Comparison of ENCODE assay signal across 9 cellular contexts in genomic region chr1:11729498-11730428, GRCh38. TPM values are rescaled to one million over a fixed set of nuclear protein-coding genes. Genes with fewer than 3 reads are reported as not detected.
DNase-seq lines count a peak whose midpoint lies in the region; ATAC-seq, FAIRE-seq and TF ChIP-seq lines count a peak whose summit lies in the region.
"Had no signal": no experiment of that assay in that cellular context is flagged by ENCODE, and none has a peak within 500 bp of the region (broad histone marks: within the 10 kb centered on the region; RNA-seq: fewer than 3 reads in every experiment).

No MANE protein-coding gene starts in this region.

- H3K9ac ChIP-seq in HepG2 (ENCODE audit: insufficient read depth, low read depth, low read length), result peak overlapping the region; percentile 5; the same call in 1 of the 2 replicates

- no TSS peak for BruUV-seq in HepG2 (replicated peaks; lab: Mats Ljungman, UMichigan)

- no peak for TF ChIP-seq POLR2A in HepG2 (IDR thresholded peaks at IDR 0.05; ENCODE audit: insufficient read depth in 1 of 2, low read depth in 2 of 2, low read length in 2 of 2)

- H3K4me1 Mint-ChIP-seq in stimulated activated naive CD8-positive, alpha-beta T cell treated with anti-CD3 and anti-CD28 coated beads, Interleukin-15, Interleukin-2, amounts not matched to agents 100 ng/mL and 50 ng/mL, for 24 hours (ENCODE audit: low read depth), result peaks cover 50% of the 10 kb centered on the region
- H3K4me1 Mint-ChIP-seq in WTC11, result peaks cover 49% of the 10 kb centered on the region

- no peaks in the 10 kb centered on the region for H3K36me3 Mint-ChIP-seq in stimulated activated naive CD8-positive, alpha-beta T cell treated with anti-CD3 and anti-CD28 coated beads, Interleukin-15, Interleukin-2, amounts not matched to agents 100 ng/mL and 50 ng/mL, for 24 hours (ENCODE audit: low read depth)
- H3K36me3 Mint-ChIP-seq in WTC11, result no peaks in the 10 kb centered on the region

- no peak overlapping the region for H3K27ac ChIP-seq in HepG2 (ENCODE audit: extremely low read length, insufficient read depth, low read length)

- H2AFZ ChIP-seq in HepG2 (ENCODE audit: low read length), result peak overlapping the region; percentile 52

- CTCF ChIA-PET in WTC11 (lab: Charles Lee) (interaction anchor here (1.2 to 1.6 kb wide), 3 partner anchors 10 to 66 kb away, joined by 3 to 7 read pairs (median 3); partner anchors contain the start of gene FBXO6), HepG2 (lab: Yijun Ruan, JAX; ENCODE audit: low intra/inter-chr PET ratio, low total read pairs) (no interaction called here)

- no peaks in the 10 kb centered on the region for H3K9me3 Mint-ChIP-seq in stimulated activated naive CD8-positive, alpha-beta T cell treated with anti-CD3 and anti-CD28 coated beads, Interleukin-15, Interleukin-2, amounts not matched to agents 100 ng/mL and 50 ng/mL, for 24 hours
- no peaks in the 10 kb centered on the region for H3K9me3 Mint-ChIP-seq in WTC11

- no peak for FAIRE-seq in HepG2 (lab: Jason Lieb, UNC)

- H3K4me2 ChIP-seq in HepG2 (ENCODE audit: low read depth, low read length), result peak overlapping the region; percentile 64

- TF ChIP-seq RAD21 in HepG2 (CRISPR knock-in tag; IDR thresholded peaks at IDR 0.05), result no peak

- ATAC-seq in stimulated activated naive CD8-positive, alpha-beta T cell treated with anti-CD3 and anti-CD28 coated beads, Interleukin-15, Interleukin-2, amounts not matched to agents 100 U/mL and 50 U/mL, for 24 hours, result no peak
- no peak for ATAC-seq in WTC11
- peak; percentile 57 for ATAC-seq in HepG2
- no peak for ATAC-seq in GM21825 (IDR thresholded peaks at IDR 0.05; ENCODE audit: unreplicated experiment)
- no peak for ATAC-seq in HG02623 (IDR thresholded peaks at IDR 0.05; ENCODE audit: unreplicated experiment)
- no peak for ATAC-seq in HG03439 (IDR thresholded peaks at IDR 0.05; ENCODE audit: unreplicated experiment)

- TF ChIP-seq CTCF in WTC11 (IDR thresholded peaks at IDR 0.05) (no peak), HepG2 (CRISPR knock-in tag; IDR thresholded peaks at IDR 0.05) (no peak)

- in situ Hi-C loops in HepG2 (cut with HindIII; ENCODE audit: extremely low pct_ligation_motif_present, low pct_unique_long_range_greater_than_20kb), result no loop called here

- intact Hi-C loops in HepG2 (cut with micrococcal nuclease; ENCODE audit: unreplicated experiment), result no loop called here

- H3K27me3 ChIP-seq in HepG2 (ENCODE audit: control insufficient read depth in 1 of 2, insufficient read depth in 2 of 2, low read length in 2 of 2), result peaks cover 2 to 23% of the 10 kb centered on the region in 2 experiments; a peak in 3 of 5 replicates

- H3K27me3 Mint-ChIP-seq in stimulated activated naive CD8-positive, alpha-beta T cell treated with anti-CD3 and anti-CD28 coated beads, Interleukin-15, Interleukin-2, amounts not matched to agents 100 ng/mL and 50 ng/mL, for 24 hours, result no peaks in the 10 kb centered on the region
- H3K27me3 Mint-ChIP-seq in WTC11 (ENCODE audit: low read depth), result no peaks in the 10 kb centered on the region

- H3K4me3 Mint-ChIP-seq in stimulated activated naive CD8-positive, alpha-beta T cell treated with anti-CD3 and anti-CD28 coated beads, Interleukin-15, Interleukin-2, amounts not matched to agents 100 ng/mL and 50 ng/mL, for 24 hours, result peak overlapping the region; percentile 71
- H3K4me3 Mint-ChIP-seq in WTC11, result no peak overlapping the region

- H3K36me3 ChIP-seq in HepG2 (replicated peaks in 1 of 2; ENCODE audit: control insufficient read depth in 1 of 2, insufficient read depth in 2 of 2, low read length in 2 of 2), result no peaks in the 10 kb centered on the region

- 32% methylated on average over 23 of the region's 26 CpGs for WGBS in HepG2 (ENCODE audit: low lambda C conversion rate)

- H3K27ac Mint-ChIP-seq in stimulated activated naive CD8-positive, alpha-beta T cell treated with anti-CD3 and anti-CD28 coated beads, Interleukin-15, Interleukin-2, amounts not matched to agents 100 ng/mL and 50 ng/mL, for 24 hours, result peak overlapping the region; percentile 68
- peak overlapping the region; percentile 55 for H3K27ac Mint-ChIP-seq in WTC11

- POLR2A ChIA-PET in WTC11 (lab: Charles Lee) (interaction anchor here (0.7 kb wide), 1 partner anchor 43 kb away, joined by 3 read pairs; no protein-coding TSS in a partner anchor), HepG2 (lab: Yijun Ruan, JAX) (no interaction called here)

- no peaks in the 10 kb centered on the region for H3K9me3 ChIP-seq in HepG2 (ENCODE audit: low read length)

- no peak for DNase-seq in stimulated activated naive CD8-positive, alpha-beta T cell treated with anti-CD3 and anti-CD28 coated beads, Interleukin-15, Interleukin-2, amounts not matched to agents 100 U/mL and 50 U/mL, for 24 hours
- DNase-seq in WTC11 (ENCODE audit: low spot score) (no peak), HepG2 (ENCODE audit: low spot score) (peak; percentile 23), GOT3 (lab: John Stamatoyannopoulos, UW) (no peak)

- H3K4me1 ChIP-seq in HepG2 (ENCODE audit: insufficient read depth, low read length), result peaks cover 45% of the 10 kb centered on the region

- no peaks in the 10 kb centered on the region for H4K20me1 ChIP-seq in HepG2 (ENCODE audit: insufficient read depth, low read length)

- H3K79me2 ChIP-seq in HepG2 (ENCODE audit: insufficient read depth, low read length), result no peaks in the 10 kb centered on the region

- H3K4me3 ChIP-seq in HepG2 (replicated peaks in 1 of 3; ENCODE audit: insufficient read depth in 1 of 3, low read depth in 2 of 3, low read length in 3 of 3), result peak overlapping the region in 1 of 3 experiments; percentile 29; a peak in 1 of 6 replicates

- TF ChIP-seq EP300 in HepG2 (IDR thresholded peaks at IDR 0.05; ENCODE audit: low read depth in 2 of 2, low read length in 2 of 2) (no peak), HepG2 (CRISPR knock-in tag; IDR thresholded peaks at IDR 0.05; ENCODE audit: borderline replicate concordance) (no peak)

RNA-seq across cellular contexts. Expression of gene AGTRAP, which starts 6.2 kb away (rescaled TPM):
- 81.6 to 102 TPM (median 101 TPM) in 3 replicates for total RNA-seq in WTC11 (2021)
- 15.7 and 32.0 TPM in 2 replicates for total RNA-seq in HepG2 (2016; rRNA removed; fragmentation: Illumina TruSeq; extraction: Trizol)
- 18.6 and 25.8 TPM in 2 replicates for total RNA-seq in HepG2 (2016; cell fraction: cytosol; rRNA removed; fragmentation: Illumina TruSeq; extraction: Trizol; ENCODE audit: low read depth)
- 15.6 and 33.2 TPM in 2 replicates for total RNA-seq in HepG2 (2016; cell fraction: insoluble cytoplasmic fraction; rRNA removed; fragmentation: Illumina TruSeq; extraction: Trizol)
- total RNA-seq in HepG2 (2016; cell fraction: membrane; rRNA removed; fragmentation: Illumina TruSeq; extraction: Trizol), result 23.1 and 27.7 TPM in 2 replicates
- 23.8 and 30.7 TPM in 2 replicates for total RNA-seq in HepG2 (2016; cell fraction: nucleus; rRNA removed; fragmentation: Illumina TruSeq; extraction: Trizol)
- polyA plus RNA-seq in HepG2 (2011; rRNA removed), result 28.3 and 35.4 TPM in 2 replicates
- 29.2 and 46.7 TPM in 2 replicates for polyA plus RNA-seq in HepG2 (2011; cell fraction: cytosol; rRNA removed)
- 39.3 TPM in 2 replicates for polyA plus RNA-seq in HepG2 (2011; cell fraction: nucleus; rRNA removed)
- polyA plus RNA-seq in HepG2 (2012), result 22.4 and 25.3 TPM in 2 replicates
- 25.0 and 27.3 TPM in 2 replicates for polyA plus RNA-seq in HepG2 (2016; cell fraction: cytosol; fragmentation: Illumina TruSeq; extraction: Trizol; ENCODE audit: low read depth)
- polyA plus RNA-seq in HepG2 (2016; cell fraction: insoluble cytoplasmic fraction; fragmentation: Illumina TruSeq; extraction: Trizol; ENCODE audit: low read depth), result 15.8 and 17.2 TPM in 2 replicates
- polyA plus RNA-seq in HepG2 (2016; cell fraction: membrane; fragmentation: Illumina TruSeq; extraction: Trizol; ENCODE audit: low read depth), result 26.4 and 29.2 TPM in 2 replicates
- 49.1 and 50.0 TPM in 2 replicates for polyA plus RNA-seq in HepG2 (2016; cell fraction: nucleus; fragmentation: Illumina TruSeq; extraction: Trizol; ENCODE audit: insufficient read depth, low read depth)
- 34.5 and 53.9 TPM in 2 replicates for polyA minus RNA-seq in HepG2 (2011; rRNA and poly(A)+ RNA removed; ENCODE audit: low replicate concordance)
- 15.4 and 16.0 TPM in 2 replicates for polyA minus RNA-seq in HepG2 (2011; cell fraction: cytosol; rRNA and poly(A)+ RNA removed)
- polyA minus RNA-seq in HepG2 (2011; cell fraction: nucleus; rRNA and poly(A)+ RNA removed), result 8.0 and 8.6 TPM in 2 replicates

RNA-seq across cellular contexts. Expression of gene C1orf167, which starts 32.2 kb away (rescaled TPM):
- 1.2 to 3.1 TPM (median 2.8 TPM) in 3 replicates for total RNA-seq in WTC11 (2021)
- total RNA-seq in HepG2 (2016; rRNA removed; fragmentation: Illumina TruSeq; extraction: Trizol), result not detected in 2 replicates
- not detected in 2 replicates for total RNA-seq in HepG2 (2016; cell fraction: cytosol; rRNA removed; fragmentation: Illumina TruSeq; extraction: Trizol; ENCODE audit: low read depth)
- not detected in 2 replicates for total RNA-seq in HepG2 (2016; cell fraction: insoluble cytoplasmic fraction; rRNA removed; fragmentation: Illumina TruSeq; extraction: Trizol)
- not detected in 2 replicates for total RNA-seq in HepG2 (2016; cell fraction: membrane; rRNA removed; fragmentation: Illumina TruSeq; extraction: Trizol)
- not detected in 2 replicates for total RNA-seq in HepG2 (2016; cell fraction: nucleus; rRNA removed; fragmentation: Illumina TruSeq; extraction: Trizol)
- polyA plus RNA-seq in HepG2 (2011; rRNA removed), result not detected in 2 replicates
- polyA plus RNA-seq in HepG2 (2011; cell fraction: cytosol; rRNA removed), result not detected in 2 replicates
- polyA plus RNA-seq in HepG2 (2011; cell fraction: nucleus; rRNA removed), result 0.19 TPM in 1 of 2 replicates, not detected in the other
- polyA plus RNA-seq in HepG2 (2012), result 0.72 TPM in 1 of 2 replicates, not detected in the other
- not detected in 2 replicates for polyA plus RNA-seq in HepG2 (2016; cell fraction: cytosol; fragmentation: Illumina TruSeq; extraction: Trizol; ENCODE audit: low read depth)
- polyA plus RNA-seq in HepG2 (2016; cell fraction: insoluble cytoplasmic fraction; fragmentation: Illumina TruSeq; extraction: Trizol; ENCODE audit: low read depth), result not detected in 2 replicates
- not detected in 2 replicates for polyA plus RNA-seq in HepG2 (2016; cell fraction: membrane; fragmentation: Illumina TruSeq; extraction: Trizol; ENCODE audit: low read depth)
- polyA plus RNA-seq in HepG2 (2016; cell fraction: nucleus; fragmentation: Illumina TruSeq; extraction: Trizol; ENCODE audit: insufficient read depth, low read depth), result not detected in 2 replicates
- not detected in 2 replicates for polyA minus RNA-seq in HepG2 (2011; rRNA and poly(A)+ RNA removed; ENCODE audit: low replicate concordance)
- not detected in 2 replicates for polyA minus RNA-seq in HepG2 (2011; cell fraction: cytosol; rRNA and poly(A)+ RNA removed)
- not detected in 2 replicates for polyA minus RNA-seq in HepG2 (2011; cell fraction: nucleus; rRNA and poly(A)+ RNA removed)
- total RNA-seq: HT1080 had no signal

RNA-seq across cellular contexts. Expression of gene DRAXIN, which starts 38.3 kb away (rescaled TPM):
- total RNA-seq in WTC11 (2021) (12.0 to 13.4 TPM (median 13.3 TPM) in 3 replicates), HepG2 (2016; rRNA removed; fragmentation: Illumina TruSeq; extraction: Trizol) (0.02 TPM in 1 of 2 replicates, not detected in the other)
- not detected in 2 replicates for total RNA-seq in HepG2 (2016; cell fraction: cytosol; rRNA removed; fragmentation: Illumina TruSeq; extraction: Trizol; ENCODE audit: low read depth)
- 0.02 TPM in 1 of 2 replicates, not detected in the other for total RNA-seq in HepG2 (2016; cell fraction: insoluble cytoplasmic fraction; rRNA removed; fragmentation: Illumina TruSeq; extraction: Trizol)
- total RNA-seq in HepG2 (2016; cell fraction: membrane; rRNA removed; fragmentation: Illumina TruSeq; extraction: Trizol), result not detected in 2 replicates
- not detected in 2 replicates for total RNA-seq in HepG2 (2016; cell fraction: nucleus; rRNA removed; fragmentation: Illumina TruSeq; extraction: Trizol)
- not detected in 2 replicates for polyA plus RNA-seq in HepG2 (2011; rRNA removed)
- polyA plus RNA-seq in HepG2 (2011; cell fraction: cytosol; rRNA removed), result under 0.01 TPM in 1 of 2 replicates, not detected in the other
- polyA plus RNA-seq in HepG2 (2011; cell fraction: nucleus; rRNA removed), result not detected in 2 replicates
- not detected in 2 replicates for polyA plus RNA-seq in HepG2 (2012)
- not detected in 2 replicates for polyA plus RNA-seq in HepG2 (2016; cell fraction: cytosol; fragmentation: Illumina TruSeq; extraction: Trizol; ENCODE audit: low read depth)
- polyA plus RNA-seq in HepG2 (2016; cell fraction: insoluble cytoplasmic fraction; fragmentation: Illumina TruSeq; extraction: Trizol; ENCODE audit: low read depth), result not detected in 2 replicates
- polyA plus RNA-seq in HepG2 (2016; cell fraction: membrane; fragmentation: Illumina TruSeq; extraction: Trizol; ENCODE audit: low read depth), result not detected in 2 replicates
- 0.05 TPM in 1 of 2 replicates, not detected in the other for polyA plus RNA-seq in HepG2 (2016; cell fraction: nucleus; fragmentation: Illumina TruSeq; extraction: Trizol; ENCODE audit: insufficient read depth, low read depth)
- polyA minus RNA-seq in HepG2 (2011; rRNA and poly(A)+ RNA removed; ENCODE audit: low replicate concordance), result 0.09 and 0.10 TPM in 2 replicates
- polyA minus RNA-seq in HepG2 (2011; cell fraction: cytosol; rRNA and poly(A)+ RNA removed), result not detected in 2 replicates
- polyA minus RNA-seq in HepG2 (2011; cell fraction: nucleus; rRNA and poly(A)+ RNA removed), result not detected in 2 replicates

RNA-seq across cellular contexts. Expression of gene MAD2L2, which starts 48.8 kb away (rescaled TPM):
- total RNA-seq in WTC11 (2021) (283 to 312 TPM (median 305 TPM) in 3 replicates), HepG2 (2016; rRNA removed; fragmentation: Illumina TruSeq; extraction: Trizol) (37.6 and 53.8 TPM in 2 replicates)
- 164 and 195 TPM in 2 replicates for total RNA-seq in HepG2 (2016; cell fraction: cytosol; rRNA removed; fragmentation: Illumina TruSeq; extraction: Trizol; ENCODE audit: low read depth)
- 34.8 and 55.0 TPM in 2 replicates for total RNA-seq in HepG2 (2016; cell fraction: insoluble cytoplasmic fraction; rRNA removed; fragmentation: Illumina TruSeq; extraction: Trizol)
- 127 and 152 TPM in 2 replicates for total RNA-seq in HepG2 (2016; cell fraction: membrane; rRNA removed; fragmentation: Illumina TruSeq; extraction: Trizol)
- total RNA-seq in HepG2 (2016; cell fraction: nucleus; rRNA removed; fragmentation: Illumina TruSeq; extraction: Trizol), result 28.6 and 32.6 TPM in 2 replicates
- 51.8 and 53.0 TPM in 2 replicates for polyA plus RNA-seq in HepG2 (2011; rRNA removed)
- 56.2 and 86.8 TPM in 2 replicates for polyA plus RNA-seq in HepG2 (2011; cell fraction: cytosol; rRNA removed)
- 69.0 and 73.0 TPM in 2 replicates for polyA plus RNA-seq in HepG2 (2011; cell fraction: nucleus; rRNA removed)
- polyA plus RNA-seq in HepG2 (2012), result 33.6 and 38.0 TPM in 2 replicates
- 231 and 260 TPM in 2 replicates for polyA plus RNA-seq in HepG2 (2016; cell fraction: cytosol; fragmentation: Illumina TruSeq; extraction: Trizol; ENCODE audit: low read depth)
- 43.5 and 51.8 TPM in 2 replicates for polyA plus RNA-seq in HepG2 (2016; cell fraction: insoluble cytoplasmic fraction; fragmentation: Illumina TruSeq; extraction: Trizol; ENCODE audit: low read depth)
- 147 and 163 TPM in 2 replicates for polyA plus RNA-seq in HepG2 (2016; cell fraction: membrane; fragmentation: Illumina TruSeq; extraction: Trizol; ENCODE audit: low read depth)
- polyA plus RNA-seq in HepG2 (2016; cell fraction: nucleus; fragmentation: Illumina TruSeq; extraction: Trizol; ENCODE audit: insufficient read depth, low read depth), result 60.5 and 63.4 TPM in 2 replicates
- polyA minus RNA-seq in HepG2 (2011; rRNA and poly(A)+ RNA removed; ENCODE audit: low replicate concordance), result 65.7 and 126 TPM in 2 replicates
- 20.8 and 24.6 TPM in 2 replicates for polyA minus RNA-seq in HepG2 (2011; cell fraction: cytosol; rRNA and poly(A)+ RNA removed)
- 15.5 and 18.3 TPM in 2 replicates for polyA minus RNA-seq in HepG2 (2011; cell fraction: nucleus; rRNA and poly(A)+ RNA removed)

Comparison
In these comparisons a context has a peak if more than half of its experiments do, and no peak if none do; other contexts are left out.
1. RNA of gene DRAXIN, which starts 38.3 kb away (total RNA-seq): 12.0 to 13.4 TPM in WTC11; 0.02 TPM in HepG2; every median in the first group is over 10 times any median in the second.